Comparison of ENCODE assay signal across 8 cellular contexts in genomic region chr10:62373995-62374861, GRCh38. TPM values are rescaled to one million over a fixed set of nuclear protein-coding genes. Genes with fewer than 3 reads are reported as not detected.
A peak's percentile ranks its signal among the peaks of the same experiment; 100 is the strongest.
DNase-seq lines count a peak whose midpoint lies in the region; TF ChIP-seq lines count a peak whose summit lies in the region.

Gene ZNF365 (plus strand): TSS chr10:62374369. CDS start chr10:62376194, 1,825 bp downstream.

- H3K27ac Mint-ChIP-seq in T-helper 2 cell treated with Interferon-gamma antibody and Interleukin-4, amounts not matched to agents 5 μg/mL and 100 μg/mL, for 36 hours: no peak within 1 kb of the TSS

- peak within 1 kb of the TSS; percentile 84 for H2AFZ ChIP-seq in mammary epithelial cell (ENCODE audit: low read depth, low read length)

- H3K36me3 ChIP-seq in HAP-1 (replicated peaks) (no peaks in the 10 kb centered on the region), mammary epithelial cell (ENCODE audit: insufficient read depth, low read length) (peaks cover 2% of the 10 kb centered on the region), spleen (no peaks in the 10 kb centered on the region)

- H3K4me1 Mint-ChIP-seq in T-helper 2 cell treated with Interferon-gamma antibody and Interleukin-4, amounts not matched to agents 5 μg/mL and 100 μg/mL, for 36 hours (ENCODE audit: low read depth): peaks cover 5% of the 10 kb centered on the region

- H3K9me3 ChIP-seq in HAP-1 (no peaks in the 10 kb centered on the region), mammary epithelial cell (replicated peaks; ENCODE audit: insufficient read depth, low read length) (no peaks in the 10 kb centered on the region), spleen (no peaks in the 10 kb centered on the region)

- in situ Hi-C loops in ACHN (cut with HindIII; ENCODE audit: low pct_ligation_motif_present, low pct_unique_long_range_greater_than_20kb, low sequenced_read_pairs) (no loop called here), HAP-1 (cut with MboI; ENCODE audit: low sequenced_read_pairs) (no loop called here), mammary epithelial cell (cut with MboI; ENCODE audit: low sequenced_read_pairs in 2 of 2) (no loop called here)

- no peak for TF ChIP-seq CTCF in mammary epithelial cell (conservative IDR thresholded peaks at IDR 0.05 in 1 of 2, IDR thresholded peaks at IDR 0.05 in 1 of 2; ENCODE audit: extremely low read depth in 1 of 2, insufficient read depth in 1 of 2, low read depth in 1 of 2, low read length in 2 of 2)
- no peak for TF ChIP-seq CTCF in spleen (IDR thresholded peaks at IDR 0.05 in 8 of 11, conservative IDR thresholded peaks at IDR 0.05 in 3 of 11)

- WGBS in mammary epithelial cell (ENCODE audit: low coverage, missing lambda C conversion rate): 16% methylated on average over 13 of the region's 73 CpGs
- 1 to 3% (median 2%) methylated on average over 7 to 73 of the region's 73 CpGs for WGBS in spleen, 5 donors

- peak within 1 kb of the TSS; percentile 84 for H3K9ac ChIP-seq in mammary epithelial cell (ENCODE audit: insufficient read depth, low read length)

- H3K27me3 Mint-ChIP-seq in T-helper 2 cell treated with Interferon-gamma antibody and Interleukin-4, amounts not matched to agents 5 μg/mL and 100 μg/mL, for 36 hours (ENCODE audit: low read depth): peaks cover 55% of the 10 kb centered on the region

- H3K4me1 ChIP-seq in HAP-1 (peaks cover 4% of the 10 kb centered on the region), mammary epithelial cell (ENCODE audit: insufficient read depth, low read length) (peaks cover 30% of the 10 kb centered on the region), spleen (peaks cover 3 to 18% (median 15%) of the 10 kb centered on the region in 6 donors)

- H3K4me3 ChIP-seq in HAP-1 (peak within 1 kb of the TSS; percentile 31), mammary epithelial cell (replicated peaks in 1 of 3; ENCODE audit: insufficient read depth in 1 of 3, low read depth in 2 of 3, low read length in 3 of 3) (peak within 1 kb of the TSS; percentile 26 to 72 (median 66)), spleen (peak within 1 kb of the TSS; percentile 30 to 77 (median 46))

- CTCF ChIA-PET in mammary epithelial cell (lab: Charles Lee; ENCODE audit: low non-redundant PET): interaction anchor here (0.6 kb wide), 1 partner anchor 21 kb away, joined by 3 read pairs; no protein-coding TSS in a partner anchor

- dilution Hi-C loops in mammary epithelial cell (cut with HindIII; ENCODE audit: low sequenced_read_pairs): no loop called here

- peaks cover 47% of the 10 kb centered on the region for H3K79me2 ChIP-seq in mammary epithelial cell (ENCODE audit: insufficient read depth, low read length)

- H3K9me3 Mint-ChIP-seq in T-helper 2 cell treated with Interferon-gamma antibody and Interleukin-4, amounts not matched to agents 5 μg/mL and 100 μg/mL, for 36 hours: no peaks in the 10 kb centered on the region

- intact Hi-C loops in mammary epithelial cell (cut with micrococcal nuclease): loop anchor here (1.0 to 2.0 kb wide), 2 partner anchors 59 to 110 kb away; no protein-coding TSS in a partner anchor
- intact Hi-C loops in spleen (cut with DNase I; ENCODE audit: low total_unique reads): no loop called here

- peak within 1 kb of the TSS; percentile 85 for H3K4me2 ChIP-seq in mammary epithelial cell (ENCODE audit: insufficient read depth, low read depth, low read length)

- H3K36me3 Mint-ChIP-seq in T-helper 2 cell treated with Interferon-gamma antibody and Interleukin-4, amounts not matched to agents 5 μg/mL and 100 μg/mL, for 36 hours (ENCODE audit: low read depth): no peaks in the 10 kb centered on the region

- H4K20me1 ChIP-seq in mammary epithelial cell (ENCODE audit: insufficient read depth, low read length): no peaks in the 10 kb centered on the region

- H3K27ac ChIP-seq in mammary epithelial cell (ENCODE audit: insufficient read depth, low read depth, low read length) (peak within 1 kb of the TSS; percentile 61), spleen (peak within 1 kb of the TSS in 3 of 8 donors; percentile 18 to 61 (median 31))

- DNase-seq in ACHN (peak; percentile 47), HAP-1 (ENCODE audit: low spot score in 2 of 2) (peak; percentile 17 to 60), mammary epithelial cell (peak; percentile 78), inferior parietal cortex (ENCODE audit: extremely low spot score) (peak; percentile 67), spleen (peak; percentile 79), HT-29 (ENCODE audit: low spot score) (no peak), amniotic stem cell (lab: John Stamatoyannopoulos, UW) (no peak)
- DNase-seq in T-helper 2 cell treated with Interferon-gamma antibody and Interleukin-4, amounts not matched to agents 5 μg/mL and 100 μg/mL, for 36 hours (ENCODE audit: low spot score): peak; percentile 35

- TSS peak; percentile 15 for BruUV-seq in mammary epithelial cell (replicated peaks; lab: Mats Ljungman, UMichigan)

- H3K4me3 Mint-ChIP-seq in T-helper 2 cell treated with Interferon-gamma antibody and Interleukin-4, amounts not matched to agents 5 μg/mL and 100 μg/mL, for 36 hours: peak within 1 kb of the TSS; percentile 72

- TF ChIP-seq POLR2A in spleen (IDR thresholded peaks at IDR 0.05): no peak

- H3K27me3 ChIP-seq in HAP-1 (ENCODE audit: low read depth) (peaks cover 29% of the 10 kb centered on the region), mammary epithelial cell (ENCODE audit: insufficient read depth, low read length) (no peaks in the 10 kb centered on the region), spleen (replicated peaks in 1 of 7) (peaks cover 0 to 31% (median 14%) of the 10 kb centered on the region in 7 donors)

RNA-seq across cellular contexts. Expression of gene ZNF365, which starts in this region (rescaled TPM):
- 10 to 100 TPM; 10.1 to 13.0 TPM for total RNA-seq in mammary epithelial cell
- 7.1 TPM for polyA plus RNA-seq in mammary epithelial cell
- 16.6 TPM for polyA minus RNA-seq in mammary epithelial cell
- 1 to 10 TPM in 4 of 7 donors, under 1 TPM in 3; 0.28 to 1.9 (median 1.1) TPM for total RNA-seq in spleen
- under 1 TPM; 0.06 to 0.22 (median 0.16) TPM for polyA plus RNA-seq in spleen
- not detected in 2 replicates for total RNA-seq in HT-29 (2014; rRNA removed; shearing (Covaris generic))

Comparison
In these comparisons a context has a peak if more than half of its experiments do, and no peak if none do; other contexts are left out.
1. DNase-seq: peak in ACHN (single experiment), HAP-1 (2 of 2), T-helper 2 cell treated with Interferon-gamma antibody and Interleukin-4, amounts not matched to agents 5 μg/mL and 100 μg/mL, for 36 hours (single experiment), mammary epithelial cell (single experiment), inferior parietal cortex (single experiment) and spleen (single experiment); none in HT-29 (single experiment) and amniotic stem cell (single experiment).
2. Peak in every context shown above with its lines, with median percentiles within 50 percentile points of each other: H3K4me3 ChIP-seq.